ENCODE assay signal across 31 cellular contexts in genomic region chr4:51999250-51999649, GRCh38. TPM values are rescaled to one million over a fixed set of nuclear protein-coding genes. Genes with fewer than 3 reads are reported as not detected.
"Had no signal": no experiment of that assay in that cellular context is flagged by ENCODE, and none has a peak within 500 bp of the region (broad histone marks: within the 10 kb centered on the region; RNA-seq: fewer than 3 reads in every experiment).

No MANE protein-coding gene starts in this region.

- H3K36me3 ChIP-seq: cardiac muscle cell had no signal

- H3K9me3 ChIP-seq: ascending aorta had no signal

- DNase-seq: activated B cell treated with CpG ODN at 0.5 μM for 24 hours; activated CD4-positive, alpha-beta memory T cell treated with anti-CD3 and anti-CD28 coated beads for 36 hours; activated CD4-positive, alpha-beta T cell treated with anti-CD3 and anti-CD28 coated beads for 4 hours; activated CD4-positive, alpha-beta T cell treated with anti-CD3 and anti-CD28 coated beads, Interleukin-2, amount 10 ng/mL, durations not matched to agents 24 days and 14 days; activated CD4-positive, alpha-beta T cell treated with anti-CD3 and anti-CD28 coated beads, Interleukin-2, amount 50 U/mL, for 1 hour; activated CD4-positive, alpha-beta T cell treated with anti-CD3 and anti-CD28 coated beads, Interleukin-2, amount 50 U/mL, for 4 hours; activated CD4-positive, CD25-positive, alpha-beta regulatory T cell treated with anti-CD3 and anti-CD28 coated beads, Interleukin-2, amount 50 U/mL, for 72 hours; activated CD8-positive, alpha-beta memory T cell treated with anti-CD3 and anti-CD28 coated beads, Interleukin-2, amount 50 U/mL, for 4 hours; activated CD8-positive, alpha-beta T cell treated with anti-CD3 and anti-CD28 coated beads for 36 hours; activated effector memory CD4-positive, alpha-beta T cell treated with anti-CD3 and anti-CD28 coated beads, Interleukin-2, amount 50 U/mL, for 16 hours; activated gamma-delta T cell treated with Interleukin-2 at 50 U/mL for 16 hours; activated naive CD4-positive, alpha-beta T cell; activated naive CD4-positive, alpha-beta T cell treated with anti-CD3 and anti-CD28 coated beads, Interleukin-2, amount 10 ng/mL, durations not matched to agents 7 days and 5 days; activated naive CD8-positive, alpha-beta T cell treated with anti-CD3 and anti-CD28 coated beads, Interleukin-2, amount 10 ng/mL, durations not matched to agents 7 days and 5 days; activated naive CD8-positive, alpha-beta T cell treated with anti-CD3 and anti-CD28 coated beads, Interleukin-2, amount 50 U/mL, for 24 hours; activated T-cell treated with anti-CD3 and anti-CD28 coated beads for 4 hours; activated T-cell treated with anti-CD3 and anti-CD28 coated beads, Interleukin-2, amount 50 U/mL, for 1 hour; activated T-cell treated with anti-CD3 and anti-CD28 coated beads, Interleukin-2, amount 50 U/mL, for 4 hours; activated T-cell treated with anti-CD3 and anti-CD28 coated beads, Interleukin-2, amount 50 U/mL, for 72 hours; amygdala; anterior cingulate cortex; central memory CD4-positive, alpha-beta T cell; SW 1271; T-helper 1 cell; T-helper 2 cell; T-helper 9 cell had no signal

- H3K4me3 ChIP-seq: ascending aorta, cardiac muscle cell had no signal

- H3K27ac ChIP-seq: ascending aorta, cardiac muscle cell, VCaP had no signal

- H3K4me1 ChIP-seq: ascending aorta had no signal

- H3K27me3 ChIP-seq: ascending aorta, cardiac muscle cell had no signal

- FAIRE-seq: TTC549 had no signal

- ATAC-seq: activated CD8-positive, alpha-beta T cell treated with anti-CD3 and anti-CD28 coated beads for 36 hours; activated naive CD8-positive, alpha-beta T cell treated with anti-CD3 and anti-CD28 coated beads, Interleukin-2, amount 50 U/mL, for 24 hours; activated T-cell treated with anti-CD3 and anti-CD28 coated beads, Interleukin-2, amount 50 U/mL, for 4 hours; activated T-cell treated with anti-CD3 and anti-CD28 coated beads, Interleukin-2, amount 50 U/mL, for 72 hours; activated T-helper 17 cell treated with anti-CD3 and anti-CD28 coated beads, Interleukin-2, amount 50 U/mL, for 72 hours had no signal

RNA-seq across cellular contexts. Expression of gene LRRC66, which starts 20.9 kb away (rescaled TPM):
- total RNA-seq: activated T-cell treated with anti-CD3 and anti-CD28 coated beads, Interleukin-2, amount 50 U/mL, for 4 hours had no signal

RNA-seq across cellular contexts. Expression of gene SPATA18, which starts 51.9 kb away (rescaled TPM):
- total RNA-seq: activated CD4-positive, alpha-beta memory T cell treated with anti-CD3 and anti-CD28 coated beads for 36 hours had no signal
